Comparison of ENCODE assay signal across 18 cellular contexts in the genomic region with DNA sequence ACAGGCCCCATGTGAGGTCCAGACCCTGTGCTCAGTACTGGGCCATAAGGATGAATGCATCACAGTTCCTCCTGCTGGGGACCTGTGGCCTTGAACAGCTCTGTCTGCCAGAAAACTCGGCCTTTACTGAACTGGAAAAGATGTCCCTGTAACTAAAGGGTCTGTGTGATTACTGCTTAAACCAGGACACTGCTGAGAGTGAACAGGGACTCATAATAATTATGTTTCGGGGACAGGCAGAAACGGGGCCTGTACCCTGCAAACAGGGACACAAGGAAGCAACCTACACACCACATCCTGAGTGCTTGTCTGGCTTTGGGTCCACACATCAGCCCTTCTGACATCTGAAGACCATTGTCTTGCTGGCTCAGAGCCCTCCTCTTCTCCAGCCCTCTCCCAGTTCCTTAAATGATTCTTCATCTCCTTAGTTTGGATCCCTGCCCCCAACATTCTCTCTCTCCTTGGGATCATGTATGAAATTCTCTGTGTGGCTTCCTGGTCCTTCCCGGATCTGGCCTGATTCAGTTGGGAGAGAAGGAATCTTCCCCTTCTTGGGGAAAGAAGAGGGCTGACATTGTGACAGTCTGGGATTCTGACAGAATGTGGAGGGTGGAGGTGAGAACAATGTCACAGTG.
DNase-seq lines count a peak whose midpoint lies in the region; ATAC-seq, FAIRE-seq and TF ChIP-seq lines count a peak whose summit lies in the region.
"Had no signal": no experiment of that assay in that cellular context is flagged by ENCODE, and none has a peak within 500 bp of the region (broad histone marks: within the 10 kb centered on the region; RNA-seq: fewer than 3 reads in every experiment).

No MANE protein-coding gene starts in this region.

- 37% methylated on average over 4 of the region's 4 CpGs for WGBS in HepG2 (ENCODE audit: low lambda C conversion rate)
- 57% methylated on average over 4 of the region's 4 CpGs for WGBS in right lobe of liver (ENCODE audit: insufficient coverage, low coverage, low lambda C conversion rate, missing lambda C conversion rate)

- no peak overlapping the region for H3K9ac ChIP-seq in HepG2 (ENCODE audit: insufficient read depth, low read depth, low read length)

- H3K4me3 ChIP-seq in HepG2 (replicated peaks in 1 of 3; ENCODE audit: insufficient read depth in 1 of 3, low read depth in 2 of 3, low read length in 3 of 3): no peak overlapping the region
- H3K4me3 ChIP-seq in right lobe of liver: no peak overlapping the region
- H3K4me3 ChIP-seq: GM23338 had no signal

- TF ChIP-seq EP300 in HepG2 (IDR thresholded peaks at IDR 0.05; ENCODE audit: low read depth in 2 of 2, low read length in 2 of 2) (no peak), HepG2 (CRISPR knock-in tag; IDR thresholded peaks at IDR 0.05; ENCODE audit: borderline replicate concordance) (no peak)

- no peaks in the 10 kb centered on the region for H4K20me1 ChIP-seq in HepG2 (ENCODE audit: insufficient read depth, low read length)

- H3K27ac Mint-ChIP-seq in brain (peak overlapping the region; percentile 28 to 83 (median 70)), neural crest cell (ENCODE audit: unreplicated experiment) (peak overlapping the region; percentile 48)
- H3K27ac Mint-ChIP-seq in stimulated activated effector memory CD8-positive, alpha-beta T cell treated with anti-CD3 and anti-CD28 coated beads, Interleukin-12 subunit alpha, Interleukin-12 subunit beta, amount 100 ng/mL, for 72 hours: no peak overlapping the region
- H3K27ac Mint-ChIP-seq: B cell; CD4-positive, CD25-positive, alpha-beta regulatory T cell; GM23338 had no signal

- H2AFZ ChIP-seq in HepG2 (ENCODE audit: low read length): no peak overlapping the region

- H3K27me3 ChIP-seq in HepG2 (ENCODE audit: control insufficient read depth in 1 of 2, insufficient read depth in 2 of 2, low read length in 2 of 2): no peaks in the 10 kb centered on the region; a peak in 1 of 5 replicates
- H3K27me3 ChIP-seq in right lobe of liver: no peaks in the 10 kb centered on the region

- no peaks in the 10 kb centered on the region for H3K9me3 ChIP-seq in HepG2 (ENCODE audit: low read length)
- H3K9me3 ChIP-seq in right lobe of liver: no peaks in the 10 kb centered on the region

- FAIRE-seq in HepG2 (lab: Jason Lieb, UNC): no peak
- FAIRE-seq: G401.6, GM12891, H54 had no signal

- H3K27ac ChIP-seq in HepG2 (ENCODE audit: extremely low read length, insufficient read depth, low read length) (no peak overlapping the region), right lobe of liver (no peak overlapping the region)

- CTCF ChIA-PET in HepG2 (lab: Yijun Ruan, JAX; ENCODE audit: low intra/inter-chr PET ratio, low total read pairs): no interaction called here

- TF ChIP-seq POLR2A in HepG2 (IDR thresholded peaks at IDR 0.05; ENCODE audit: insufficient read depth in 1 of 2, low read depth in 2 of 2, low read length in 2 of 2) (no peak), right lobe of liver (IDR thresholded peaks at IDR 0.05) (no peak)

- intact Hi-C loops in HepG2 (cut with micrococcal nuclease; ENCODE audit: unreplicated experiment): no loop called here
- intact Hi-C loops in right lobe of liver (cut with DNase I): no loop called here

- TF ChIP-seq RAD21 in HepG2 (CRISPR knock-in tag; IDR thresholded peaks at IDR 0.05): no peak

- POLR2A ChIA-PET in HepG2 (lab: Yijun Ruan, JAX): no interaction called here

- no peak for TF ChIP-seq CTCF in HepG2 (CRISPR knock-in tag; IDR thresholded peaks at IDR 0.05)
- no peak for TF ChIP-seq CTCF in right lobe of liver (IDR thresholded peaks at IDR 0.05)
- TF ChIP-seq CTCF in brain (conservative IDR thresholded peaks at IDR 0.05): no peak
- TF ChIP-seq CTCF in neural crest cell (conservative IDR thresholded peaks at IDR 0.05): no peak
- TF ChIP-seq CTCF in GM13977 (IDR thresholded peaks at IDR 0.05; ENCODE audit: extremely low read depth, insufficient read depth, missing control alignments): no peak

- H3K4me1 ChIP-seq in HepG2 (ENCODE audit: insufficient read depth, low read length): no peaks in the 10 kb centered on the region
- no peaks in the 10 kb centered on the region for H3K4me1 ChIP-seq in right lobe of liver

- H3K9me3 Mint-ChIP-seq in brain (no peaks in the 10 kb centered on the region), neural crest cell (no peaks in the 10 kb centered on the region)
- H3K9me3 Mint-ChIP-seq in stimulated activated effector memory CD8-positive, alpha-beta T cell treated with anti-CD3 and anti-CD28 coated beads, Interleukin-12 subunit alpha, Interleukin-12 subunit beta, amount 100 ng/mL, for 72 hours: no peaks in the 10 kb centered on the region
- H3K9me3 Mint-ChIP-seq: GM23338 had no signal

- no peaks in the 10 kb centered on the region for H3K36me3 ChIP-seq in HepG2 (replicated peaks in 1 of 2; ENCODE audit: control insufficient read depth in 1 of 2, insufficient read depth in 2 of 2, low read length in 2 of 2)
- no peaks in the 10 kb centered on the region for H3K36me3 ChIP-seq in right lobe of liver

- H3K4me2 ChIP-seq in HepG2 (ENCODE audit: low read depth, low read length): no peak overlapping the region
- H3K4me2 ChIP-seq: GM23338 had no signal

- H3K27me3 Mint-ChIP-seq in brain (peaks cover 5% of the 10 kb centered on the region), neural crest cell (ENCODE audit: low read depth) (peaks cover 44% of the 10 kb centered on the region)
- H3K27me3 Mint-ChIP-seq: CD4-positive, CD25-positive, alpha-beta regulatory T cell had no signal

- in situ Hi-C loops in HepG2 (cut with HindIII; ENCODE audit: extremely low pct_ligation_motif_present, low pct_unique_long_range_greater_than_20kb): no loop called here
- in situ Hi-C loops in GM13977 (cut with MboI; ENCODE audit: low pct_unique_long_range_greater_than_20kb, low sequenced_read_pairs, unreplicated experiment): no loop called here

- DNase-seq in HepG2 (ENCODE audit: low spot score) (no peak), right lobe of liver (no peak), neural crest cell (ENCODE audit: low read depth, low spot score) (no peak), COLO668 (lab: John Stamatoyannopoulos, UW; ENCODE audit: unreplicated experiment) (no peak), GM13977 (ENCODE audit: low spot score) (no peak)
- DNase-seq in stimulated activated effector memory CD8-positive, alpha-beta T cell treated with anti-CD3 and anti-CD28 coated beads, Interleukin-12 subunit alpha, Interleukin-12 subunit beta, amount 100 ng/mL, for 72 hours (ENCODE audit: low spot score in 2 of 2): no peak
- DNase-seq: C1 segment of cervical spinal cord; Calu3; CD4-positive, CD25-positive, alpha-beta regulatory T cell; HCEC 1CT; KG1 had no signal

- H3K36me3 Mint-ChIP-seq in brain (no peaks in the 10 kb centered on the region), neural crest cell (ENCODE audit: low read depth) (no peaks in the 10 kb centered on the region)
- no peaks in the 10 kb centered on the region for H3K36me3 Mint-ChIP-seq in stimulated activated effector memory CD8-positive, alpha-beta T cell treated with anti-CD3 and anti-CD28 coated beads, Interleukin-12 subunit alpha, Interleukin-12 subunit beta, amount 100 ng/mL, for 72 hours
- H3K36me3 Mint-ChIP-seq: CD4-positive, CD25-positive, alpha-beta regulatory T cell had no signal

- H3K4me1 Mint-ChIP-seq in brain (peaks cover 53% of the 10 kb centered on the region), neural crest cell (peaks cover 49% of the 10 kb centered on the region)
- H3K4me1 Mint-ChIP-seq in stimulated activated effector memory CD8-positive, alpha-beta T cell treated with anti-CD3 and anti-CD28 coated beads, Interleukin-12 subunit alpha, Interleukin-12 subunit beta, amount 100 ng/mL, for 72 hours: no peaks in the 10 kb centered on the region
- H3K4me1 Mint-ChIP-seq: B cell; CD4-positive, CD25-positive, alpha-beta regulatory T cell had no signal

- no peaks in the 10 kb centered on the region for H3K79me2 ChIP-seq in HepG2 (ENCODE audit: insufficient read depth, low read length)

- no TSS peak for BruUV-seq in HepG2 (replicated peaks; lab: Mats Ljungman, UMichigan)

- ATAC-seq in HepG2: peak; percentile 43; the same call in 1 of the 3 replicates
- no peak for ATAC-seq in right lobe of liver
- ATAC-seq in stimulated activated effector memory CD8-positive, alpha-beta T cell treated with anti-CD3 and anti-CD28 coated beads, Interleukin-12 subunit alpha, Interleukin-12 subunit beta, amount 100 ng/mL, for 72 hours: peak; percentile 47
- no peak for ATAC-seq in HG02588 (IDR thresholded peaks at IDR 0.05; ENCODE audit: unreplicated experiment)
- ATAC-seq: GM23338 had no signal

- H3K4me3 Mint-ChIP-seq in brain (peak overlapping the region in 1 of 5 experiments; percentile 11), neural crest cell (no peak overlapping the region)
- H3K4me3 Mint-ChIP-seq in stimulated activated effector memory CD8-positive, alpha-beta T cell treated with anti-CD3 and anti-CD28 coated beads, Interleukin-12 subunit alpha, Interleukin-12 subunit beta, amount 100 ng/mL, for 72 hours: no peak overlapping the region
- H3K4me3 Mint-ChIP-seq: B cell; CD4-positive, CD25-positive, alpha-beta regulatory T cell; GM23338 had no signal

TF ChIP-seq in HepG2, 621 proteins besides CTCF, POLR2A, EP300 and RAD21 (continues in another document):
- no peak for TF ChIP-seq KLF12 (CRISPR knock-in tag; IDR thresholded peaks at IDR 0.05; ENCODE audit: borderline replicate concordance)
- no peak for TF ChIP-seq IRF2 (CRISPR knock-in tag; IDR thresholded peaks at IDR 0.05)
- TF ChIP-seq ZNF841 (CRISPR knock-in tag; IDR thresholded peaks at IDR 0.05; ENCODE audit: borderline replicate concordance): no peak
- TF ChIP-seq ZNF33B (CRISPR knock-in tag; IDR thresholded peaks at IDR 0.05): no peak
- TF ChIP-seq, protein P1, sequence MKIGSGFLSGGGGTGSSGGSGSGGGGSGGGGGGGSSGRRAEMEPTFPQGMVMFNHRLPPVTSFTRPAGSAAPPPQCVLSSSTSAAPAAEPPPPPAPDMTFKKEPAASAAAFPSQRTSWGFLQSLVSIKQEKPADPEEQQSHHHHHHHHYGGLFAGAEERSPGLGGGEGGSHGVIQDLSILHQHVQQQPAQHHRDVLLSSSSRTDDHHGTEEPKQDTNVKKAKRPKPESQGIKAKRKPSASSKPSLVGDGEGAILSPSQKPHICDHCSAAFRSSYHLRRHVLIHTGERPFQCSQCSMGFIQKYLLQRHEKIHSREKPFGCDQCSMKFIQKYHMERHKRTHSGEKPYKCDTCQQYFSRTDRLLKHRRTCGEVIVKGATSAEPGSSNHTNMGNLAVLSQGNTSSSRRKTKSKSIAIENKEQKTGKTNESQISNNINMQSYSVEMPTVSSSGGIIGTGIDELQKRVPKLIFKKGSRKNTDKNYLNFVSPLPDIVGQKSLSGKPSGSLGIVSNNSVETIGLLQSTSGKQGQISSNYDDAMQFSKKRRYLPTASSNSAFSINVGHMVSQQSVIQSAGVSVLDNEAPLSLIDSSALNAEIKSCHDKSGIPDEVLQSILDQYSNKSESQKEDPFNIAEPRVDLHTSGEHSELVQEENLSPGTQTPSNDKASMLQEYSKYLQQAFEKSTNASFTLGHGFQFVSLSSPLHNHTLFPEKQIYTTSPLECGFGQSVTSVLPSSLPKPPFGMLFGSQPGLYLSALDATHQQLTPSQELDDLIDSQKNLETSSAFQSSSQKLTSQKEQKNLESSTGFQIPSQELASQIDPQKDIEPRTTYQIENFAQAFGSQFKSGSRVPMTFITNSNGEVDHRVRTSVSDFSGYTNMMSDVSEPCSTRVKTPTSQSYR (CRISPR knock-in tag; IDR thresholded peaks at IDR 0.05; ENCODE audit: borderline replicate concordance): no peak

Comparison
In these comparisons a context has a peak if more than half of its experiments do, and no peak if none do; other contexts are left out.
1. ATAC-seq: peak in HepG2 (single experiment) and stimulated activated effector memory CD8-positive, alpha-beta T cell treated with anti-CD3 and anti-CD28 coated beads, Interleukin-12 subunit alpha, Interleukin-12 subunit beta, amount 100 ng/mL, for 72 hours (single experiment); none in right lobe of liver (0 of 4) and HG02588 (single experiment).